Comparison of ENCODE assay signal across 7 cellular contexts in genomic region chr6:35307138-35307537, GRCh38. TPM values are rescaled to one million over a fixed set of nuclear protein-coding genes. Genes with fewer than 3 reads are reported as not detected.
DNase-seq lines count a peak whose midpoint lies in the region; ATAC-seq and TF ChIP-seq lines count a peak whose summit lies in the region.
"Not testable (repeated sequence)": the region's sequence is repeated elsewhere in the genome, so short reads cannot be mapped to it uniquely, and the experiment has no call there.

No MANE protein-coding gene starts in this region.

- H3K27ac ChIP-seq in CD8-positive, alpha-beta T cell (ENCODE audit: low read depth, low read length): not testable (repeated sequence)

- POLR2A ChIA-PET in CD8-positive, alpha-beta T cell (lab: Charles Lee); activated B cell treated with CpG ODN at 0.5 μM for 24 hours (lab: Charles Lee): not testable (repeated sequence)
- POLR2A ChIA-PET in activated CD8-positive, alpha-beta T cell treated with anti-CD3 and anti-CD28 coated beads for 36 hours (lab: Charles Lee): interaction anchor here (1.1 kb wide), 1 partner anchor 9 kb away, joined by 3 read pairs; no protein-coding TSS in a partner anchor

- H3K9me3 Mint-ChIP-seq in CD8-positive, alpha-beta T cell; activated B cell treated with CpG ODN at 0.5 μM for 24 hours; activated CD8-positive, alpha-beta T cell treated with anti-CD3 and anti-CD28 coated beads for 36 hours; activated naive CD4-positive, alpha-beta T cell treated with anti-CD3 and anti-CD28 coated beads, Interleukin-2, amount 50 U/mL, for 24 hours; effector memory CD8-positive, alpha-beta T cell; memory B cell; natural killer cell treated with Interleukin-12 subunit alpha and Interleukin-12 subunit beta and Interleukin-15 and Interleukin-18, amount 100 ng/mL, for 72 hours: not testable (repeated sequence)

- peak overlapping the region; percentile 37 for H3K4me3 Mint-ChIP-seq in CD8-positive, alpha-beta T cell
- not testable (repeated sequence) for H3K4me3 Mint-ChIP-seq in activated B cell treated with CpG ODN at 0.5 μM for 24 hours; activated CD8-positive, alpha-beta T cell treated with anti-CD3 and anti-CD28 coated beads for 36 hours; activated naive CD4-positive, alpha-beta T cell treated with anti-CD3 and anti-CD28 coated beads, Interleukin-2, amount 50 U/mL, for 24 hours; memory B cell; natural killer cell treated with Interleukin-12 subunit alpha and Interleukin-12 subunit beta and Interleukin-15 and Interleukin-18, amount 100 ng/mL, for 72 hours
- peak overlapping the region in 1 of 2 donors; percentile 13 for H3K4me3 Mint-ChIP-seq in effector memory CD8-positive, alpha-beta T cell

- not testable (repeated sequence) for H3K27me3 ChIP-seq in CD8-positive, alpha-beta T cell (ENCODE audit: insufficient read depth, low read length)

- not testable (repeated sequence) for H3K9me3 ChIP-seq in CD8-positive, alpha-beta T cell (ENCODE audit: low read length)

- H3K4me1 Mint-ChIP-seq in CD8-positive, alpha-beta T cell (ENCODE audit: low read depth): peaks cover 80% of the 10 kb centered on the region
- H3K4me1 Mint-ChIP-seq in activated B cell treated with CpG ODN at 0.5 μM for 24 hours (peaks cover 72% of the 10 kb centered on the region), memory B cell (peaks cover 60% of the 10 kb centered on the region)
- H3K4me1 Mint-ChIP-seq in activated CD8-positive, alpha-beta T cell treated with anti-CD3 and anti-CD28 coated beads for 36 hours (ENCODE audit: low read depth): peaks cover 76% of the 10 kb centered on the region
- peaks cover 80% of the 10 kb centered on the region for H3K4me1 Mint-ChIP-seq in activated naive CD4-positive, alpha-beta T cell treated with anti-CD3 and anti-CD28 coated beads, Interleukin-2, amount 50 U/mL, for 24 hours
- peaks cover 68 to 76% of the 10 kb centered on the region in 2 donors for H3K4me1 Mint-ChIP-seq in effector memory CD8-positive, alpha-beta T cell (ENCODE audit: low read depth in 2 of 2)
- peaks cover 67 to 72% of the 10 kb centered on the region in 2 donors for H3K4me1 Mint-ChIP-seq in natural killer cell treated with Interleukin-12 subunit alpha and Interleukin-12 subunit beta and Interleukin-15 and Interleukin-18, amount 100 ng/mL, for 72 hours (ENCODE audit: low read depth in 2 of 2)

- intact Hi-C loops in CD8-positive, alpha-beta T cell (cut with DNase I, micrococcal nuclease); activated B cell treated with CpG ODN at 0.5 μM for 24 hours (cut with micrococcal nuclease); activated CD8-positive, alpha-beta T cell treated with anti-CD3 and anti-CD28 coated beads for 36 hours (cut with micrococcal nuclease): not testable (repeated sequence)

- H3K4me1 ChIP-seq in CD8-positive, alpha-beta T cell (ENCODE audit: insufficient read depth, low read length): peaks cover 84% of the 10 kb centered on the region

- CTCF ChIA-PET in CD8-positive, alpha-beta T cell (lab: Charles Lee): interaction anchor here (0.8 to 1.8 kb wide), 4 partner anchors 9 to 317 kb away, joined by 3 to 6 read pairs (median 4); no protein-coding TSS in a partner anchor
- CTCF ChIA-PET in activated B cell treated with CpG ODN at 0.5 μM for 24 hours (lab: Charles Lee): not testable (repeated sequence)
- CTCF ChIA-PET in activated CD8-positive, alpha-beta T cell treated with anti-CD3 and anti-CD28 coated beads for 36 hours (lab: Charles Lee): interaction anchor here (1.0 kb wide), 2 partner anchors 10 to 16 kb away, joined by 3 to 4 read pairs; no protein-coding TSS in a partner anchor

- DNase-seq in CD8-positive, alpha-beta T cell; activated B cell treated with CpG ODN at 0.5 μM for 24 hours; activated CD8-positive, alpha-beta T cell treated with anti-CD3 and anti-CD28 coated beads for 36 hours; effector memory CD8-positive, alpha-beta T cell; memory B cell (ENCODE audit: low spot score in 2 of 2); natural killer cell treated with Interleukin-12 subunit alpha and Interleukin-12 subunit beta and Interleukin-15 and Interleukin-18, amount 100 ng/mL, for 72 hours (ENCODE audit: low spot score): not testable (repeated sequence)

- H3K27ac Mint-ChIP-seq in CD8-positive, alpha-beta T cell: peak overlapping the region; percentile 85
- H3K27ac Mint-ChIP-seq in activated B cell treated with CpG ODN at 0.5 μM for 24 hours (peak overlapping the region; percentile 32), memory B cell (peak overlapping the region; percentile 68)
- peak overlapping the region; percentile 32 for H3K27ac Mint-ChIP-seq in activated CD8-positive, alpha-beta T cell treated with anti-CD3 and anti-CD28 coated beads for 36 hours
- peak overlapping the region; percentile 84 for H3K27ac Mint-ChIP-seq in activated naive CD4-positive, alpha-beta T cell treated with anti-CD3 and anti-CD28 coated beads, Interleukin-2, amount 50 U/mL, for 24 hours
- H3K27ac Mint-ChIP-seq in effector memory CD8-positive, alpha-beta T cell: peak overlapping the region; percentile 58 to 97
- peak overlapping the region; percentile 50 to 69 for H3K27ac Mint-ChIP-seq in natural killer cell treated with Interleukin-12 subunit alpha and Interleukin-12 subunit beta and Interleukin-15 and Interleukin-18, amount 100 ng/mL, for 72 hours

- H3K27me3 Mint-ChIP-seq in CD8-positive, alpha-beta T cell (ENCODE audit: low read depth); activated B cell treated with CpG ODN at 0.5 μM for 24 hours; activated CD8-positive, alpha-beta T cell treated with anti-CD3 and anti-CD28 coated beads for 36 hours; activated naive CD4-positive, alpha-beta T cell treated with anti-CD3 and anti-CD28 coated beads, Interleukin-2, amount 50 U/mL, for 24 hours; effector memory CD8-positive, alpha-beta T cell; memory B cell; natural killer cell treated with Interleukin-12 subunit alpha and Interleukin-12 subunit beta and Interleukin-15 and Interleukin-18, amount 100 ng/mL, for 72 hours: not testable (repeated sequence)

- ATAC-seq in CD8-positive, alpha-beta T cell; activated B cell treated with CpG ODN at 0.5 μM for 24 hours (ENCODE audit: low read depth); activated CD8-positive, alpha-beta T cell treated with anti-CD3 and anti-CD28 coated beads for 36 hours; effector memory CD8-positive, alpha-beta T cell (replicated peaks); memory B cell (ENCODE audit: low read depth); natural killer cell treated with Interleukin-12 subunit alpha and Interleukin-12 subunit beta and Interleukin-15 and Interleukin-18, amount 100 ng/mL, for 72 hours: not testable (repeated sequence)

- TF ChIP-seq CTCF in CD8-positive, alpha-beta T cell (IDR thresholded peaks at IDR 0.05); activated B cell treated with CpG ODN at 0.5 μM for 24 hours (IDR thresholded peaks at IDR 0.05); activated CD8-positive, alpha-beta T cell treated with anti-CD3 and anti-CD28 coated beads for 36 hours (IDR thresholded peaks at IDR 0.05): not testable (repeated sequence)

- peaks cover 20% of the 10 kb centered on the region for H3K36me3 ChIP-seq in CD8-positive, alpha-beta T cell (ENCODE audit: insufficient read depth, low read length)

- not testable (repeated sequence) for H3K4me3 ChIP-seq in CD8-positive, alpha-beta T cell (ENCODE audit: low read depth, low read length)

- peaks cover 68% of the 10 kb centered on the region for H3K36me3 Mint-ChIP-seq in CD8-positive, alpha-beta T cell
- H3K36me3 Mint-ChIP-seq in activated B cell treated with CpG ODN at 0.5 μM for 24 hours (ENCODE audit: low read depth): peaks cover 43% of the 10 kb centered on the region
- H3K36me3 Mint-ChIP-seq in activated CD8-positive, alpha-beta T cell treated with anti-CD3 and anti-CD28 coated beads for 36 hours (ENCODE audit: low read depth): peaks cover 61% of the 10 kb centered on the region
- peaks cover 16% of the 10 kb centered on the region for H3K36me3 Mint-ChIP-seq in activated naive CD4-positive, alpha-beta T cell treated with anti-CD3 and anti-CD28 coated beads, Interleukin-2, amount 50 U/mL, for 24 hours
- peaks cover 59% of the 10 kb centered on the region for H3K36me3 Mint-ChIP-seq in effector memory CD8-positive, alpha-beta T cell (ENCODE audit: insufficient read depth)
- peaks cover 26% of the 10 kb centered on the region for H3K36me3 Mint-ChIP-seq in memory B cell
- H3K36me3 Mint-ChIP-seq in natural killer cell treated with Interleukin-12 subunit alpha and Interleukin-12 subunit beta and Interleukin-15 and Interleukin-18, amount 100 ng/mL, for 72 hours: peaks cover 13% of the 10 kb centered on the region

RNA-seq across cellular contexts. Expression of gene DEF6, which starts 9.5 kb away (rescaled TPM):
- 100 to 1,000 TPM; 172 to 182 TPM for total RNA-seq in CD8-positive, alpha-beta T cell
- total RNA-seq in activated B cell treated with CpG ODN at 0.5 μM for 24 hours: 68.7 and 79.9 TPM in 2 replicates
- 10 to 100 TPM; 97.1 to 99.1 TPM for total RNA-seq in activated CD8-positive, alpha-beta T cell treated with anti-CD3 and anti-CD28 coated beads for 36 hours
- total RNA-seq in natural killer cell treated with Interleukin-12 subunit alpha and Interleukin-12 subunit beta and Interleukin-15 and Interleukin-18, amount 100 ng/mL, for 72 hours: 100 to 1,000 TPM in 1 of 2 donors, 10 to 100 TPM in 1; 82.3 to 105 TPM

RNA-seq across cellular contexts. Expression of gene PPARD, which starts 35.2 kb away (rescaled TPM):
- 10 to 100 TPM; 20.0 to 21.5 TPM for total RNA-seq in CD8-positive, alpha-beta T cell
- 20.2 and 21.4 TPM in 2 replicates for total RNA-seq in activated B cell treated with CpG ODN at 0.5 μM for 24 hours
- total RNA-seq in activated CD8-positive, alpha-beta T cell treated with anti-CD3 and anti-CD28 coated beads for 36 hours: 10 to 100 TPM; 26.6 to 26.7 TPM
- 10 to 100 TPM; 19.6 to 19.9 TPM for total RNA-seq in natural killer cell treated with Interleukin-12 subunit alpha and Interleukin-12 subunit beta and Interleukin-15 and Interleukin-18, amount 100 ng/mL, for 72 hours

RNA-seq across cellular contexts. Expression of gene ZNF76, which starts 47.6 kb away (rescaled TPM):
- 10 to 100 TPM; 54.6 to 57.8 TPM for total RNA-seq in CD8-positive, alpha-beta T cell
- 54.8 and 57.9 TPM in 2 replicates for total RNA-seq in activated B cell treated with CpG ODN at 0.5 μM for 24 hours
- 10 to 100 TPM; 34.4 to 35.2 TPM for total RNA-seq in activated CD8-positive, alpha-beta T cell treated with anti-CD3 and anti-CD28 coated beads for 36 hours
- total RNA-seq in natural killer cell treated with Interleukin-12 subunit alpha and Interleukin-12 subunit beta and Interleukin-15 and Interleukin-18, amount 100 ng/mL, for 72 hours: 10 to 100 TPM; 24.0 to 52.2 TPM

Comparison
In these comparisons a context has a peak if more than half of its experiments do, and no peak if none do; other contexts are left out.
1. H3K27ac Mint-ChIP-seq: peak in every context shown above with its lines; median percentile 85 in CD8-positive, alpha-beta T cell; 84 in activated naive CD4-positive, alpha-beta T cell treated with anti-CD3 and anti-CD28 coated beads, Interleukin-2, amount 50 U/mL, for 24 hours; 78 in effector memory CD8-positive, alpha-beta T cell; 68 in memory B cell; 60 in natural killer cell treated with Interleukin-12 subunit alpha and Interleukin-12 subunit beta and Interleukin-15 and Interleukin-18, amount 100 ng/mL, for 72 hours; 32 in activated B cell treated with CpG ODN at 0.5 μM for 24 hours; 32 in activated CD8-positive, alpha-beta T cell treated with anti-CD3 and anti-CD28 coated beads for 36 hours.